ENCODE assay signal across 9 cellular contexts in genomic region chr6:156279306-156279969, GRCh38.
A peak's percentile ranks its signal among the peaks of the same experiment; 100 is the strongest.
DNase-seq lines count a peak whose midpoint lies in the region; ATAC-seq, FAIRE-seq and TF ChIP-seq lines count a peak whose summit lies in the region.
"Had no signal": no experiment of that assay in that cellular context is flagged by ENCODE, and none has a peak within 500 bp of the region (broad histone marks: within the 10 kb centered on the region; RNA-seq: fewer than 3 reads in every experiment).

No MANE protein-coding gene starts in this region.

- peak overlapping the region; percentile 17 to 76 (median 62); a peak in 19 of 22 replicates for H3K9ac ChIP-seq in BLaER1 treated with 17β-estradiol and CSF1 and Interleukin-3, amounts not matched to agents 10 nM and 100 nM

- DNase-seq in SK-N-DZ (ENCODE audit: low spot score), result peak; percentile 91
- no peak for DNase-seq in SJCRH30
- DNase-seq in urothelium cell line (ENCODE audit: low spot score), result no peak
- no peak for DNase-seq in HEK293T (ENCODE audit: extremely low spot score)
- DNase-seq in cerebellar cortex (ENCODE audit: low spot score), result no peak

- H3K9me3 ChIP-seq in BLaER1 treated with 17β-estradiol and CSF1 and Interleukin-3, amounts not matched to agents 10 nM and 100 nM (replicated peaks in 1 of 11), result peaks cover 54 to 66% (median 63%) of the 10 kb centered on the region in 11 experiments
- no peaks in the 10 kb centered on the region for H3K9me3 ChIP-seq in SJCRH30 (replicated peaks)

- peak overlapping the region; percentile 60 to 88 (median 76) for H3K27ac ChIP-seq in BLaER1 treated with 17β-estradiol and CSF1 and Interleukin-3, amounts not matched to agents 10 nM and 100 nM
- H3K27ac ChIP-seq in SJCRH30, result no peak overlapping the region
- H3K27ac ChIP-seq: VCaP had no signal

- peaks cover 23 to 71% (median 48%) of the 10 kb centered on the region in 10 experiments for H3K4me1 ChIP-seq in BLaER1 treated with 17β-estradiol and CSF1 and Interleukin-3, amounts not matched to agents 10 nM and 100 nM
- H3K4me1 ChIP-seq in SJCRH30, result no peaks in the 10 kb centered on the region

- peaks cover 0 to 25% (median 0%) of the 10 kb centered on the region in 11 experiments; a peak in 5 of 22 replicates for H3K36me3 ChIP-seq in BLaER1 treated with 17β-estradiol and CSF1 and Interleukin-3, amounts not matched to agents 10 nM and 100 nM
- no peaks in the 10 kb centered on the region for H3K36me3 ChIP-seq in SJCRH30

- no peaks in the 10 kb centered on the region for H4K20me1 ChIP-seq in BLaER1 treated with 17β-estradiol and CSF1 and Interleukin-3, amounts not matched to agents 10 nM and 100 nM

- FAIRE-seq in urothelium cell line (lab: Jason Lieb, UNC), result no peak

- ATAC-seq in GM19452 (IDR thresholded peaks at IDR 0.05; ENCODE audit: unreplicated experiment) (peak; percentile 71), HG03139 (IDR thresholded peaks at IDR 0.05; ENCODE audit: unreplicated experiment) (peak; percentile 57)

- peak overlapping the region; percentile 62 to 92 (median 75) for H3K4me2 ChIP-seq in BLaER1 treated with 17β-estradiol and CSF1 and Interleukin-3, amounts not matched to agents 10 nM and 100 nM

- POLR2A ChIA-PET in HEK293T (lab: Yijun Ruan, JAX), result no interaction called here

- H3K27me3 ChIP-seq in BLaER1 treated with 17β-estradiol and CSF1 and Interleukin-3, amounts not matched to agents 10 nM and 100 nM, result no peaks in the 10 kb centered on the region
- H3K27me3 ChIP-seq in SJCRH30, result no peaks in the 10 kb centered on the region

- H3K4me3 ChIP-seq in BLaER1 treated with 17β-estradiol and CSF1 and Interleukin-3, amounts not matched to agents 10 nM and 100 nM, result peak overlapping the region in 5 of 10 experiments; percentile 15 to 48 (median 40); a peak in 10 of 20 replicates
- no peak overlapping the region for H3K4me3 ChIP-seq in SJCRH30

- CTCF ChIA-PET in HEK293T (lab: Yijun Ruan, JAX), result no interaction called here

TF ChIP-seq in HEK293T, 16 proteins besides CTCF, POLR2A, EP300 and RAD21:
- no peak for TF ChIP-seq PKNOX1 (IDR thresholded peaks at IDR 0.05)
- no peak for TF ChIP-seq ELF4 (IDR thresholded peaks at IDR 0.05)
- TF ChIP-seq TARDBP (IDR thresholded peaks at IDR 0.05), result no peak
- no peak for TF ChIP-seq SP1 (IDR thresholded peaks at IDR 0.05)
- no peak for TF ChIP-seq BHLHE40 (IDR thresholded peaks at IDR 0.05; ENCODE audit: borderline replicate concordance)
- no peak for TF ChIP-seq CTBP1 (IDR thresholded peaks at IDR 0.05; ENCODE audit: borderline replicate concordance)
- no peak for TF ChIP-seq ARNT (IDR thresholded peaks at IDR 0.05)
- no peak for TF ChIP-seq FOXM1 (IDR thresholded peaks at IDR 0.05; ENCODE audit: borderline replicate concordance)
